11 cellular contexts compared by ENCODE assay signal in the genomic region with DNA sequence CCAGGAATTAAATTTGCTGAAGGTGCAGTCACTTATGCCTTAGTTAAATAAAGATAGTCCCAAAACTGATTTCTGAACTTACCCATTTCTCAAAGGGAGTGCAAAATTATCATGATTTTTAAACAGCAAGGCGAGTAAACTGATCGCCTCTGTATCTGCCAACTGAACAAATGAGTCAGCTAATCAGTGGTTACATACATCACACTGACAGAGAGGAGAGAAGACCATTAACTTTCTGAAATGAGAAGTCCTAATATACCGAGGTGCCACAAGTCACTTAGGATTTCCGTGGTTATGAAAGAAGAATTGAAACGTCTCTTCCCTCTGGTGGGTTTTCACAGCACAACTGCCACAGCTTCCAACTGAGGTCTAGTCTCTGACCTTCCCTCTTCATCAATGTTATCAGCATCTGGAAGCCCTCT.
DNase-seq lines count a peak whose midpoint lies in the region; ATAC-seq, FAIRE-seq and TF ChIP-seq lines count a peak whose summit lies in the region.
"Had no signal": no experiment of that assay in that cellular context is flagged by ENCODE, and none has a peak within 500 bp of the region (broad histone marks: within the 10 kb centered on the region; RNA-seq: fewer than 3 reads in every experiment).

No MANE protein-coding gene starts in this region.

- no peak for TF ChIP-seq POLR2A in H54 (IDR thresholded peaks at IDR 0.05; ENCODE audit: low read depth, low read length)

- peak; percentile 55 for DNase-seq in RPMI7951 (ENCODE audit: low read depth)
- peak; percentile 7 for DNase-seq in glomerular visceral epithelial cell (ENCODE audit: extremely low spot score)
- DNase-seq in H54 (ENCODE audit: insufficient read length, low spot score): no peak
- no peak for DNase-seq in islet precursor cell
- no peak for DNase-seq in activated naive CD4-positive, alpha-beta T cell treated with Interleukin-2 at 50 U/mL for 16 hours
- DNase-seq in retina: no peak
- DNase-seq: NCI-H226, right lobe of liver, trophoblast cell had no signal

- peak; percentile 81 for ATAC-seq in GM18499 (IDR thresholded peaks at IDR 0.05; ENCODE audit: insufficient read depth, unreplicated experiment)
- peak; percentile 69 for ATAC-seq in HG03103 (IDR thresholded peaks at IDR 0.05; ENCODE audit: low read depth, unreplicated experiment)
- ATAC-seq: right lobe of liver had no signal

- FAIRE-seq in H54 (lab: Jason Lieb, UNC): no peak

Comparison
In these comparisons a context has a peak if more than half of its experiments do, and no peak if none do; other contexts are left out.
1. DNase-seq: peak in RPMI7951 (single experiment) and glomerular visceral epithelial cell (single experiment); none in H54 (single experiment), islet precursor cell (single experiment), activated naive CD4-positive, alpha-beta T cell treated with Interleukin-2 at 50 U/mL for 16 hours (single experiment) and retina (single experiment).